Comparison of ENCODE assay signal across 9 cellular contexts in genomic region chr22:41284465-41284864, GRCh38. TPM values are rescaled to one million over a fixed set of nuclear protein-coding genes. Genes with fewer than 3 reads are reported as not detected.
A peak's percentile ranks its signal among the peaks of the same experiment; 100 is the strongest.
DNase-seq lines count a peak whose midpoint lies in the region; FAIRE-seq and TF ChIP-seq lines count a peak whose summit lies in the region.
"Had no signal": no experiment of that assay in that cellular context is flagged by ENCODE, and none has a peak within 500 bp of the region (broad histone marks: within the 10 kb centered on the region; RNA-seq: fewer than 3 reads in every experiment).

No MANE protein-coding gene starts in this region.

- peaks cover 56% of the 10 kb centered on the region for H3K79me2 ChIP-seq in OCI-LY3 (ENCODE audit: low read length)
- H3K79me2 ChIP-seq in H1 (ENCODE audit: control insufficient read depth in 1 of 2, insufficient read depth in 2 of 2, low read length in 2 of 2) = peaks cover 6 to 45% of the 10 kb centered on the region in 2 experiments; a peak in 3 of 4 replicates
- H3K79me2 ChIP-seq in osteoblast (ENCODE audit: insufficient read depth, low read length) = peaks cover 56% of the 10 kb centered on the region

- TF ChIP-seq CTCF in OCI-LY3 (IDR thresholded peaks at IDR 0.05; ENCODE audit: low read depth, low read length) (no peak), H1 (IDR thresholded peaks at IDR 0.05; ENCODE audit: control extremely low read depth in 1 of 3, insufficient read depth in 1 of 3, low read depth in 1 of 3, low read length in 3 of 3) (no peak), osteoblast (IDR thresholded peaks at IDR 0.05; ENCODE audit: extremely low read depth, low read depth, low read length) (no peak)

- no peak overlapping the region for H2AFZ ChIP-seq in OCI-LY3 (ENCODE audit: low read depth, low read length)
- H2AFZ ChIP-seq in H1 (ENCODE audit: low read length) = no peak overlapping the region
- no peak overlapping the region for H2AFZ ChIP-seq in osteoblast (ENCODE audit: low read length)

- no peak overlapping the region for H2AK5ac ChIP-seq in H1 (ENCODE audit: low read depth, low read length)

- H3K4me1 ChIP-seq in ES-I3 (ENCODE audit: insufficient read depth, low read length) (peaks cover 12% of the 10 kb centered on the region), OCI-LY3 (ENCODE audit: low read length) (peaks cover 11% of the 10 kb centered on the region), H1 (replicated peaks in 1 of 4; ENCODE audit: control insufficient read depth in 3 of 4, insufficient read depth in 4 of 4, low read length in 3 of 4) (peaks cover 2 to 14% (median 7%) of the 10 kb centered on the region in 4 experiments; a peak in 6 of 7 replicates), osteoblast (ENCODE audit: insufficient read depth, low read length) (peaks cover 28% of the 10 kb centered on the region)

- no peaks in the 10 kb centered on the region for H3K27me3 ChIP-seq in OCI-LY3 (ENCODE audit: low read depth, low read length)
- no peaks in the 10 kb centered on the region for H3K27me3 ChIP-seq in H1 (replicated peaks in 1 of 4; ENCODE audit: control insufficient read depth in 3 of 4, extremely low read depth in 1 of 4, insufficient read depth in 3 of 4, low read length in 3 of 4)
- no peaks in the 10 kb centered on the region for H3K27me3 ChIP-seq in osteoblast (ENCODE audit: insufficient read depth, low read length)

- no peak overlapping the region for H3K18ac ChIP-seq in H1 (ENCODE audit: extremely low read depth, low read length)

- peaks cover 5% of the 10 kb centered on the region; the same call in 1 of the 2 replicates for H4K20me1 ChIP-seq in OCI-LY3 (ENCODE audit: insufficient read depth, low read length)
- peaks cover 4 to 13% of the 10 kb centered on the region in 2 experiments for H4K20me1 ChIP-seq in H1 (replicated peaks in 1 of 2; ENCODE audit: control insufficient read depth in 1 of 2, insufficient read depth in 2 of 2, low read length in 2 of 2)
- H4K20me1 ChIP-seq in osteoblast (ENCODE audit: insufficient read depth, low read length) = peaks cover 7% of the 10 kb centered on the region

- H2BK15ac ChIP-seq in H1 (ENCODE audit: low read length) = no peak overlapping the region

- peak overlapping the region; percentile 93 for H3K4me2 ChIP-seq in OCI-LY3 (ENCODE audit: low read length)
- H3K4me2 ChIP-seq in H1 (ENCODE audit: insufficient read depth in 1 of 2, low read depth in 2 of 2, low read length in 2 of 2) = peak overlapping the region; percentile 71 to 74; a peak in 3 of 4 replicates
- no peak overlapping the region for H3K4me2 ChIP-seq in osteoblast (ENCODE audit: insufficient read depth, low read length)

- TF ChIP-seq EP300 in H1 (IDR thresholded peaks at IDR 0.05; ENCODE audit: borderline replicate concordance in 1 of 2, low read depth in 2 of 2, low read length in 2 of 2) = no peak

- H2BK12ac ChIP-seq in H1 (ENCODE audit: low read depth, low read length) = no peak overlapping the region

- WGBS in H1 (ENCODE audit: extremely low coverage in 1 of 2, insufficient coverage in 1 of 2, insufficient read length in 1 of 2, insufficient replicate concordance in 2 of 2, low coverage in 1 of 2, low lambda C conversion rate in 2 of 2, missing lambda C conversion rate in 1 of 2), 2 experiments = 95% methylated on average over 10 of the region's 10 CpGs; no CpG with 5 or more reads in 1 of the 2 experiments

- FAIRE-seq in H1 (lab: Jason Lieb, UNC) = no peak

- H3K23me2 ChIP-seq in H1 (ENCODE audit: low read depth, low read length) = peaks cover 3% of the 10 kb centered on the region; the same call in 1 of the 2 replicates

- no peak for TF ChIP-seq POLR2A in H1 (IDR thresholded peaks at IDR 0.05; ENCODE audit: control extremely low read depth in 1 of 2, low read depth in 2 of 2, low read length in 2 of 2)

- H3K27ac ChIP-seq in OCI-LY3 (ENCODE audit: low read length) (no peak overlapping the region), H1 (ENCODE audit: low read depth, low read length) (no peak overlapping the region), osteoblast (ENCODE audit: low read depth, low read length) (peak overlapping the region; percentile 75)

- no peak overlapping the region for H3K14ac ChIP-seq in H1 (ENCODE audit: insufficient read length)

- no peak overlapping the region for H2BK5ac ChIP-seq in H1 (ENCODE audit: low read depth, low read length)

- H3K9me3 ChIP-seq in ES-I3 (ENCODE audit: control insufficient read depth, insufficient read depth, low read length) = no peaks in the 10 kb centered on the region
- no peaks in the 10 kb centered on the region for H3K9me3 ChIP-seq in OCI-LY3 (ENCODE audit: insufficient read depth, low read length)
- H3K9me3 ChIP-seq in H1 (ENCODE audit: insufficient read depth in 2 of 2, low read depth in 1 of 2, low read length in 1 of 2) = no peaks in the 10 kb centered on the region
- H3K9me3 ChIP-seq in osteoblast (ENCODE audit: low read depth, low read length) = no peaks in the 10 kb centered on the region

- POLR2A ChIA-PET in H1 (lab: Charles Lee; ENCODE audit: partially characterized antibody) = interaction anchor here (0.7 to 3.2 kb wide), 8 partner anchors 8 to 162 kb away, joined by 3 to 18 read pairs (median 4); partner anchors contain the start of gene TOB2

- CTCF ChIA-PET in H1 (lab: Charles Lee; ENCODE audit: partially characterized antibody) = interaction anchor here (0.6 kb wide), 1 partner anchor 192 kb away, joined by 4 read pairs; the partner anchor contains the start of gene EP300

- H3K79me1 ChIP-seq in H1 (ENCODE audit: low read depth, low read length) = peaks cover 10% of the 10 kb centered on the region; the same call in 1 of the 2 replicates

- no peak overlapping the region for H4K8ac ChIP-seq in H1 (ENCODE audit: extremely low read depth, insufficient read depth, low read length)

- DNase-seq in H1 (ENCODE audit: low read depth in 1 of 2, low spot score in 2 of 2) (no peak), osteoblast (ENCODE audit: insufficient read length, low spot score, missing footprints) (no peak), COLO829 (ENCODE audit: low spot score) (no peak), medulla oblongata (ENCODE audit: extremely low spot score) (no peak), D341Med (ENCODE audit: low spot score) (no peak), putamen (ENCODE audit: low spot score) (no peak)
- DNase-seq: amygdala had no signal

- no peak overlapping the region for H3K56ac ChIP-seq in H1 (replicated peaks; ENCODE audit: insufficient read length, low read depth, low read length)

- no peak overlapping the region for H2BK120ac ChIP-seq in H1 (replicated peaks; ENCODE audit: low read depth, low read length)

- H3K23ac ChIP-seq in H1 (ENCODE audit: insufficient read length) = no peak overlapping the region

- H3K4me3 ChIP-seq in OCI-LY3 (ENCODE audit: low read length) = peak overlapping the region; percentile 92; the same call in 1 of the 2 replicates
- H3K4me3 ChIP-seq in H1 (ENCODE audit: extremely low read depth in 1 of 4, insufficient read depth in 2 of 4, low read depth in 3 of 4, low read length in 4 of 4) = peak overlapping the region in 1 of 4 experiments; percentile 87; a peak in 2 of 8 replicates
- no peak overlapping the region for H3K4me3 ChIP-seq in osteoblast (ENCODE audit: insufficient read depth, low read length)

- no peak overlapping the region for H3K4ac ChIP-seq in H1 (replicated peaks; ENCODE audit: insufficient read length, low read depth, low read length)

- H4K5ac ChIP-seq in H1 (ENCODE audit: insufficient read length, low read depth, low read length) = no peak overlapping the region

- H3K36me3 ChIP-seq in ES-I3 (ENCODE audit: insufficient read depth, low read length) (peaks cover 36% of the 10 kb centered on the region), OCI-LY3 (replicated peaks; ENCODE audit: low read depth, low read length) (peaks cover 31% of the 10 kb centered on the region), H1 (ENCODE audit: control insufficient read depth in 2 of 4, insufficient read depth in 4 of 4, low read length in 3 of 4) (peaks cover 18 to 47% (median 26%) of the 10 kb centered on the region in 4 experiments), osteoblast (ENCODE audit: insufficient read depth, low read length) (peaks cover 45% of the 10 kb centered on the region)

- no peak overlapping the region for H4K91ac ChIP-seq in H1 (replicated peaks; ENCODE audit: insufficient read length, low read length)

- H2BK20ac ChIP-seq in H1 (ENCODE audit: low read length) = no peak overlapping the region

- H3K9ac ChIP-seq in ES-I3 (ENCODE audit: low read depth, low read length) = 0 out of 2 replicates have a peak overlapping the region, but pooled peaks have one; percentile 81
- H3K9ac ChIP-seq in OCI-LY3 (ENCODE audit: low read length) = peak overlapping the region; percentile 87; the same call in 1 of the 2 replicates
- 0 out of 7 replicates have a peak overlapping the region, but pooled peaks of 1 of the 4 experiments have one; percentile 5 for H3K9ac ChIP-seq in H1 (replicated peaks in 1 of 4; ENCODE audit: extremely low read depth in 1 of 4, low read depth in 3 of 4, low read length in 3 of 4)

- no peak for TF ChIP-seq RAD21 in H1 (IDR thresholded peaks at IDR 0.05 in 1 of 2, conservative IDR thresholded peaks at IDR 0.05 in 1 of 2; ENCODE audit: low read depth in 2 of 2, low read length in 2 of 2)

RNA-seq across cellular contexts. Expression of gene RANGAP1, which starts 1.5 kb away (rescaled TPM):
- 171 and 176 TPM in 2 replicates for total RNA-seq in H1 (2021; fragmentation: NEBNext Ultra II Directional; extraction: Animal tissue kit (Norgen Biotek cat#: 25700))
- 121 and 190 TPM in 2 replicates for polyA plus RNA-seq in H1 (2011; rRNA removed)
- 168 TPM for polyA plus RNA-seq in H1 (2011; cell fraction: cytosol; rRNA removed)
- polyA plus RNA-seq in H1 (2011; cell fraction: nucleus; rRNA removed) = 215 TPM
- polyA plus RNA-seq in H1 (2012, experiment 1 of 2) = 115 to 161 TPM (median 143 TPM) in 4 replicates
- 150 TPM for polyA plus RNA-seq in H1 (2012, experiment 2 of 2)
- 62.4 TPM for polyA plus RNA-seq in H1 (2013, experiment 1 of 2)
- 60.5 TPM for polyA plus RNA-seq in H1 (2013, experiment 2 of 2)
- polyA minus RNA-seq in H1 (2011; rRNA and poly(A)+ RNA removed) = 105 and 127 TPM in 2 replicates
- 88.7 TPM for polyA minus RNA-seq in H1 (2011; cell fraction: cytosol; rRNA and poly(A)+ RNA removed)
- polyA minus RNA-seq in H1 (2011; cell fraction: nucleus; rRNA and poly(A)+ RNA removed) = 64.5 TPM
- total RNA-seq in osteoblast = 29.8 and 31.8 TPM in 2 replicates

RNA-seq across cellular contexts. Expression of gene ZC3H7B, which starts 16.9 kb away (rescaled TPM):
- 77.3 and 78.6 TPM in 2 replicates for total RNA-seq in H1 (2021; fragmentation: NEBNext Ultra II Directional; extraction: Animal tissue kit (Norgen Biotek cat#: 25700))
- 35.5 and 57.5 TPM in 2 replicates for polyA plus RNA-seq in H1 (2011; rRNA removed)
- polyA plus RNA-seq in H1 (2011; cell fraction: cytosol; rRNA removed) = 42.1 TPM
- polyA plus RNA-seq in H1 (2011; cell fraction: nucleus; rRNA removed) = 87.3 TPM
- polyA plus RNA-seq in H1 (2012, experiment 1 of 2) = 41.9 to 56.5 TPM (median 51.0 TPM) in 4 replicates
- 38.4 TPM for polyA plus RNA-seq in H1 (2012, experiment 2 of 2)
- polyA plus RNA-seq in H1 (2013, experiment 1 of 2) = 30.2 TPM
- polyA plus RNA-seq in H1 (2013, experiment 2 of 2) = 29.2 TPM
- polyA minus RNA-seq in H1 (2011; rRNA and poly(A)+ RNA removed) = 29.4 and 36.8 TPM in 2 replicates
- 33.5 TPM for polyA minus RNA-seq in H1 (2011; cell fraction: cytosol; rRNA and poly(A)+ RNA removed)
- polyA minus RNA-seq in H1 (2011; cell fraction: nucleus; rRNA and poly(A)+ RNA removed) = 25.9 TPM
- 43.6 and 53.6 TPM in 2 replicates for total RNA-seq in osteoblast

RNA-seq across cellular contexts. Expression of gene CHADL, which starts 43.7 kb away (rescaled TPM):
- 0.78 and 0.84 TPM in 2 replicates for total RNA-seq in H1 (2021; fragmentation: NEBNext Ultra II Directional; extraction: Animal tissue kit (Norgen Biotek cat#: 25700))
- 1.4 and 2.2 TPM in 2 replicates for polyA plus RNA-seq in H1 (2011; rRNA removed)
- polyA plus RNA-seq in H1 (2011; cell fraction: cytosol; rRNA removed) = 0.90 TPM
- polyA plus RNA-seq in H1 (2011; cell fraction: nucleus; rRNA removed) = 2.2 TPM
- polyA plus RNA-seq in H1 (2012, experiment 1 of 2) = 0.17 to 0.53 TPM (median 0.47 TPM) in 4 replicates
- polyA plus RNA-seq in H1 (2012, experiment 2 of 2) = 0.73 TPM
- 0.57 TPM for polyA plus RNA-seq in H1 (2013, experiment 1 of 2)
- 0.55 TPM for polyA plus RNA-seq in H1 (2013, experiment 2 of 2)
- polyA minus RNA-seq in H1 (2011; rRNA and poly(A)+ RNA removed) = 0.29 and 0.32 TPM in 2 replicates
- not detected for polyA minus RNA-seq in H1 (2011; cell fraction: cytosol; rRNA and poly(A)+ RNA removed)
- 2.7 TPM for polyA minus RNA-seq in H1 (2011; cell fraction: nucleus; rRNA and poly(A)+ RNA removed)
- 1.1 and 1.2 TPM in 2 replicates for total RNA-seq in osteoblast
